In the genomic region with DNA sequence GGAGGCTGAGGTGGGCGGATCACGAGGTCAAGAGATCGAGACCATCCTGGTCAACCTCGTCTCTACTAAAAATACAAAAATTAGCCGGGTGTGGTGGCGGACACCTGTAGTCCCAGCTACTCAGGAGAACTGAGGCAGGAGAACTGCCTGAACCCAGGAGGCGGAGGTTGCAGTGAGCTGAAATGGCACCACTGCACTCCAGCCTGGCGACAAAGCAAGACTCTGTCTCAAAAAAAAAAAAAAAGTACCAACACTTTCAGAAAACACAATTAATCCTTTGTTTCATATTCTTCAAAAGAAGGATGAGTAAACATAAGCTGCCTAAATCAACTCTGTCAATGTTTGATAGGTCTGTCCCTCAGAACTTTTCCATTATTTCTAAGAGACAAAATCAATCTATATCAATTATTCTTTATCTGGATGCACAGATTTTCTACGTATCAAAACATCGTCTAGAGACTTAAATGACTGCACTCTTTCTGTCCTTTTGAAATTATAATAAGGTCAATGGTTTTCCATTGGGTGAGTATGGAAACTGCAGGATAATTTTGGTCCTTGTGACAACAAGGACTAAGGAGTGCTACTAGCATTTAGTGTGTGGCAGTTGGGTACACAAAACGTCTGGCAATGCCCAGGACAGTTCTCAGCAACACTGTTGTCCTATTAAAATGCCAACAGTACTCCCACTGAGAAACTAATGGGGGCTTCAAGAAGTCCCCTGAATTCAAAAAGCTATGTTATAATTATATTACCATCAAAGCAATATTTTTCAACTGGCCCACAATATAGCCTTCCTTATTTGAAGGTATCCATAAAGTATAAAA, we compare ENCODE assay signal across 20 cellular contexts. TPM values are rescaled to one million over a fixed set of nuclear protein-coding genes. Genes with fewer than 3 reads are reported as not detected.
A peak's percentile ranks its signal among the peaks of the same experiment; 100 is the strongest.
DNase-seq lines count a peak whose midpoint lies in the region; ATAC-seq, FAIRE-seq and TF ChIP-seq lines count a peak whose summit lies in the region.
"Had no signal": no experiment of that assay in that cellular context is flagged by ENCODE, and none has a peak within 500 bp of the region (broad histone marks: within the 10 kb centered on the region; RNA-seq: fewer than 3 reads in every experiment).

No MANE protein-coding gene starts in this region.

- no peak for TF ChIP-seq RAD21 in HepG2 (CRISPR knock-in tag; IDR thresholded peaks at IDR 0.05)

- H3K4me2 ChIP-seq in HepG2 (ENCODE audit: low read depth, low read length): peak overlapping the region; percentile 54
- H3K4me2 ChIP-seq: A549 had no signal

- TF ChIP-seq CTCF in HepG2 (CRISPR knock-in tag; IDR thresholded peaks at IDR 0.05): no peak
- TF ChIP-seq CTCF in esophagus muscularis mucosa (IDR thresholded peaks at IDR 0.05): no peak

- no peak for TF ChIP-seq POLR2A in HepG2 (IDR thresholded peaks at IDR 0.05; ENCODE audit: insufficient read depth in 1 of 2, low read depth in 2 of 2, low read length in 2 of 2)
- TF ChIP-seq POLR2A in esophagus muscularis mucosa (IDR thresholded peaks at IDR 0.05; ENCODE audit: low read depth): no peak

- no peaks in the 10 kb centered on the region for H3K27me3 ChIP-seq in HepG2 (ENCODE audit: control insufficient read depth in 1 of 2, insufficient read depth in 2 of 2, low read length in 2 of 2)
- H3K27me3 ChIP-seq in esophagus muscularis mucosa: no peaks in the 10 kb centered on the region
- H3K27me3 ChIP-seq: BE2C had no signal

- intact Hi-C loops in HepG2 (cut with micrococcal nuclease; ENCODE audit: unreplicated experiment): loop anchor here (2.0 kb wide), 1 partner anchor 39 kb away; no protein-coding TSS in a partner anchor
- intact Hi-C loops in esophagus muscularis mucosa (cut with DNase I): no loop called here

- in situ Hi-C loops in HepG2 (cut with HindIII; ENCODE audit: extremely low pct_ligation_motif_present, low pct_unique_long_range_greater_than_20kb): no loop called here

- no peaks in the 10 kb centered on the region for H4K20me1 ChIP-seq in HepG2 (ENCODE audit: insufficient read depth, low read length)

- FAIRE-seq in TTC549 (lab: Jason Lieb, UNC) (peak; percentile 31), HepG2 (lab: Jason Lieb, UNC) (peak; percentile 34)
- FAIRE-seq: A549, GM18507 had no signal

- H3K4me1 ChIP-seq in HepG2 (ENCODE audit: insufficient read depth, low read length) (peaks cover 48% of the 10 kb centered on the region), esophagus muscularis mucosa (peaks cover 0 to 9% (median 4%) of the 10 kb centered on the region in 4 donors)
- H3K4me1 ChIP-seq: A549, BE2C had no signal

- POLR2A ChIA-PET in HepG2 (lab: Yijun Ruan, JAX): interaction anchor here (0.7 to 1.1 kb wide), 2 partner anchors 39 to 931 kb away, joined by 3 read pairs; no protein-coding TSS in a partner anchor

- ATAC-seq in HepG2 (peak; percentile 77), HG02884 (IDR thresholded peaks at IDR 0.05; ENCODE audit: unreplicated experiment) (no peak)
- ATAC-seq: A549 had no signal

- peak; percentile 32 for DNase-seq in foreskin melanocyte
- peak; percentile 67 for DNase-seq in HepG2 (ENCODE audit: low spot score)
- no peak for DNase-seq in activated T-cell treated with anti-CD3 and anti-CD28 coated beads for 4 hours
- DNase-seq in NCI-H1105 (lab: John Stamatoyannopoulos, UW): no peak
- no peak for DNase-seq in esophagus muscularis mucosa (ENCODE audit: extremely low spot score)
- DNase-seq: BE2C; CD4-positive, alpha-beta memory T cell; COR-L47; DND-41; GF-D8; HCEC 1CT; HFFc6; IMR-90 had no signal

- H3K36me3 ChIP-seq in HepG2 (replicated peaks in 1 of 2; ENCODE audit: control insufficient read depth in 1 of 2, insufficient read depth in 2 of 2, low read length in 2 of 2) (peaks cover 5 to 10% of the 10 kb centered on the region in 2 experiments; a peak in 4 of 5 replicates), esophagus muscularis mucosa (peaks cover 4 to 35% (median 17%) of the 10 kb centered on the region in 4 donors)

- H2AFZ ChIP-seq in HepG2 (ENCODE audit: low read length): no peak overlapping the region

- H3K9me3 ChIP-seq in HepG2 (ENCODE audit: low read length) (no peaks in the 10 kb centered on the region), esophagus muscularis mucosa (no peaks in the 10 kb centered on the region)
- H3K9me3 ChIP-seq: A549, BE2C had no signal

- H3K79me2 ChIP-seq in HepG2 (ENCODE audit: insufficient read depth, low read length): no peaks in the 10 kb centered on the region

- CTCF ChIA-PET in HepG2 (lab: Yijun Ruan, JAX; ENCODE audit: low intra/inter-chr PET ratio, low total read pairs): no interaction called here

- H3K27ac ChIP-seq in HepG2 (ENCODE audit: extremely low read length, insufficient read depth, low read length): peak overlapping the region; percentile 67
- peak overlapping the region; percentile 79 for H3K27ac ChIP-seq in temporal lobe (ENCODE audit: low read depth, low read length)
- H3K27ac ChIP-seq in esophagus muscularis mucosa (replicated peaks in 1 of 4): no peak overlapping the region
- H3K27ac ChIP-seq: A549, C4-2B, HL-60 had no signal

- peak overlapping the region; percentile 14; the same call in 1 of the 2 replicates for H3K9ac ChIP-seq in HepG2 (ENCODE audit: insufficient read depth, low read depth, low read length)

- no peak overlapping the region for H3K4me3 ChIP-seq in HepG2 (replicated peaks in 1 of 3; ENCODE audit: insufficient read depth in 1 of 3, low read depth in 2 of 3, low read length in 3 of 3)
- no peak overlapping the region for H3K4me3 ChIP-seq in esophagus muscularis mucosa
- H3K4me3 ChIP-seq: A549 had no signal

- WGBS in HepG2 (ENCODE audit: low lambda C conversion rate): 66% methylated on average over 11 of the region's 11 CpGs
- WGBS in esophagus muscularis mucosa: 90% methylated on average over 11 of the region's 11 CpGs

- BruUV-seq in HepG2 (replicated peaks; lab: Mats Ljungman, UMichigan): no TSS peak

- TF ChIP-seq EP300 in HepG2 (IDR thresholded peaks at IDR 0.05; ENCODE audit: low read depth in 2 of 2, low read length in 2 of 2) (no peak; a peak in 1 of 4 replicates), HepG2 (CRISPR knock-in tag; IDR thresholded peaks at IDR 0.05; ENCODE audit: borderline replicate concordance) (no peak), esophagus muscularis mucosa (IDR thresholded peaks at IDR 0.05) (no peak)

TF ChIP-seq in HepG2, 621 proteins besides CTCF, POLR2A, EP300 and RAD21 (continues in another document):
- TF ChIP-seq KDM5B (CRISPR knock-in tag; IDR thresholded peaks at IDR 0.05; ENCODE audit: borderline replicate concordance): no peak
- TF ChIP-seq POGZ (CRISPR knock-in tag; IDR thresholded peaks at IDR 0.05): 0 out of 2 replicates have a peak, but pooled peaks have one; percentile 37
- TF ChIP-seq HNF4G (IDR thresholded peaks at IDR 0.05; ENCODE audit: borderline replicate concordance, low read depth, low read length): no peak
- no peak for TF ChIP-seq HNF4G (CRISPR knock-in tag; IDR thresholded peaks at IDR 0.05; ENCODE audit: borderline replicate concordance, low read depth)
- no peak for TF ChIP-seq SMARCE1 (IDR thresholded peaks at IDR 0.05; ENCODE audit: borderline replicate concordance)
- TF ChIP-seq, protein P1, sequence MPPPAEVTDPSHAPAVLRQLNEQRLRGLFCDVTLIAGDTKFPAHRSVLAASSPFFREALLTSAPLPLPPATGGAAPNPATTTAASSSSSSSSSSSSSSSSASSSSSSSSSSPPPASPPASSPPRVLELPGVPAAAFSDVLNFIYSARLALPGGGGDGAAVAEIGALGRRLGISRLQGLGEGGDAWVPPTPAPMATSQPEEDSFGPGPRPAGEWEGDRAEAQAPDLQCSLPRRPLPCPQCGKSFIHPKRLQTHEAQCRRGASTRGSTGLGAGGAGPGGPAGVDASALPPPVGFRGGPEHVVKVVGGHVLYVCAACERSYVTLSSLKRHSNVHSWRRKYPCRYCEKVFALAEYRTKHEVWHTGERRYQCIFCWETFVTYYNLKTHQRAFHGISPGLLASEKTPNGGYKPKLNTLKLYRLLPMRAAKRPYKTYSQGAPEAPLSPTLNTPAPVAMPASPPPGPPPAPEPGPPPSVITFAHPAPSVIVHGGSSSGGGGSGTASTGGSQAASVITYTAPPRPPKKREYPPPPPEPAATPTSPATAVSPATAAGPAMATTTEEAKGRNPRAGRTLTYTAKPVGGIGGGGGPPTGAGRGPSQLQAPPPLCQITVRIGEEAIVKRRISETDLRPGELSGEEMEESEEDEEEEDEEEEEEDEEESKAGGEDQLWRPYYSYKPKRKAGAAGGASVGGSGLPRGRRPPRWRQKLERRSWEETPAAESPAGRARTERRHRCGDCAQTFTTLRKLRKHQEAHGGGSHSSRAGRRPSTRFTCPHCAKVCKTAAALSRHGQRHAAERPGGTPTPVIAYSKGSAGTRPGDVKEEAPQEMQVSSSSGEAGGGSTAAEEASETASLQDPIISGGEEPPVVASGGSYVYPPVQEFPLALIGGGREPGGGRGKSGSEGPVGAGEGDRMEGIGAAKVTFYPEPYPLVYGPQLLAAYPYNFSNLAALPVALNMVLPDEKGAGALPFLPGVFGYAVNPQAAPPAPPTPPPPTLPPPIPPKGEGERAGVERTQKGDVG (CRISPR knock-in tag; IDR thresholded peaks at IDR 0.05; ENCODE audit: borderline replicate concordance): no peak; the same call in 1 of the 2 replicates

RNA-seq across cellular contexts. Expression of gene LPGAT1, which starts 40.7 kb away (rescaled TPM):
- 48.3 and 51.0 TPM in 2 replicates for total RNA-seq in HepG2 (2016; rRNA removed; fragmentation: Illumina TruSeq; extraction: Trizol)
- total RNA-seq in HepG2 (2016; cell fraction: cytosol; rRNA removed; fragmentation: Illumina TruSeq; extraction: Trizol; ENCODE audit: low read depth): 19.6 and 21.6 TPM in 2 replicates
- total RNA-seq in HepG2 (2016; cell fraction: insoluble cytoplasmic fraction; rRNA removed; fragmentation: Illumina TruSeq; extraction: Trizol): 47.1 and 49.5 TPM in 2 replicates
- 45.9 and 50.5 TPM in 2 replicates for total RNA-seq in HepG2 (2016; cell fraction: membrane; rRNA removed; fragmentation: Illumina TruSeq; extraction: Trizol)
- 43.8 and 48.5 TPM in 2 replicates for total RNA-seq in HepG2 (2016; cell fraction: nucleus; rRNA removed; fragmentation: Illumina TruSeq; extraction: Trizol)
- 11.7 and 12.1 TPM in 2 replicates for polyA plus RNA-seq in HepG2 (2011; rRNA removed)
- polyA plus RNA-seq in HepG2 (2011; cell fraction: cytosol; rRNA removed): 7.8 and 9.8 TPM in 2 replicates
- polyA plus RNA-seq in HepG2 (2011; cell fraction: nucleus; rRNA removed): 6.5 and 10.8 TPM in 2 replicates
- polyA plus RNA-seq in HepG2 (2012): 12.6 and 14.0 TPM in 2 replicates
- polyA plus RNA-seq in HepG2 (2016; cell fraction: cytosol; fragmentation: Illumina TruSeq; extraction: Trizol; ENCODE audit: low read depth): 5.8 and 6.0 TPM in 2 replicates
- 29.0 and 32.3 TPM in 2 replicates for polyA plus RNA-seq in HepG2 (2016; cell fraction: insoluble cytoplasmic fraction; fragmentation: Illumina TruSeq; extraction: Trizol; ENCODE audit: low read depth)
- 17.2 and 17.5 TPM in 2 replicates for polyA plus RNA-seq in HepG2 (2016; cell fraction: membrane; fragmentation: Illumina TruSeq; extraction: Trizol; ENCODE audit: low read depth)
- polyA plus RNA-seq in HepG2 (2016; cell fraction: nucleus; fragmentation: Illumina TruSeq; extraction: Trizol; ENCODE audit: insufficient read depth, low read depth): 35.8 and 40.8 TPM in 2 replicates
- polyA minus RNA-seq in HepG2 (2011; rRNA and poly(A)+ RNA removed; ENCODE audit: low replicate concordance): 12.2 and 16.2 TPM in 2 replicates
- polyA minus RNA-seq in HepG2 (2011; cell fraction: cytosol; rRNA and poly(A)+ RNA removed): 31.7 and 37.7 TPM in 2 replicates
- 32.2 and 34.1 TPM in 2 replicates for polyA minus RNA-seq in HepG2 (2011; cell fraction: nucleus; rRNA and poly(A)+ RNA removed)
- total RNA-seq in temporal lobe: 80.6 TPM
- 10 to 100 TPM; 49.0 to 76.2 (median 62.2) TPM for total RNA-seq in esophagus muscularis mucosa

Comparison
In these comparisons a context has a peak if more than half of its experiments do, and no peak if none do; other contexts are left out.
1. DNase-seq: peak in foreskin melanocyte (single experiment) and HepG2 (single experiment); none in activated T-cell treated with anti-CD3 and anti-CD28 coated beads for 4 hours (single experiment), NCI-H1105 (single experiment) and esophagus muscularis mucosa (single experiment).
2. H3K27ac ChIP-seq: peak in HepG2 (single experiment) and temporal lobe (single experiment); none in esophagus muscularis mucosa (0 of 4).